ENCODE assay signal across 8 cellular contexts in genomic region chr10:79905322-79906314, GRCh38. TPM values are rescaled to one million over a fixed set of nuclear protein-coding genes. Genes with fewer than 3 reads are reported as not detected.
DNase-seq lines count a peak whose midpoint lies in the region; ATAC-seq and TF ChIP-seq lines count a peak whose summit lies in the region.

No MANE protein-coding gene starts in this region.

- TF ChIP-seq CTCF in SK-N-SH (IDR thresholded peaks at IDR 0.05) (no peak), neural cell (IDR thresholded peaks at IDR 0.05; ENCODE audit: poor library complexity, severe bottlenecking) (no peak)

- TF ChIP-seq EP300 in SK-N-SH (IDR thresholded peaks at IDR 0.05; ENCODE audit: borderline replicate concordance in 1 of 2, low read depth in 1 of 2, low read length in 1 of 2) (no peak), neural cell (conservative IDR thresholded peaks at IDR 0.05; ENCODE audit: poor library complexity, severe bottlenecking) (no peak)

- H3F3A ChIP-seq in SK-N-SH (replicated peaks; ENCODE audit: insufficient read depth), result peaks cover 9% of the 10 kb centered on the region
- H3F3A ChIP-seq in neural cell (ENCODE audit: insufficient read depth, low read length, poor library complexity, severe bottlenecking), result no peaks in the 10 kb centered on the region

- H3K36me3 ChIP-seq in SK-N-SH (replicated peaks in 1 of 2; ENCODE audit: control insufficient read depth in 1 of 2, insufficient read depth in 2 of 2, low read length in 1 of 2) (no peaks in the 10 kb centered on the region), neural cell (ENCODE audit: insufficient read depth, low read length) (no peaks in the 10 kb centered on the region)

- H3K4me1 ChIP-seq in SK-N-SH (ENCODE audit: control insufficient read depth in 1 of 2, insufficient read depth in 2 of 2, low read depth in 1 of 2, low read length in 1 of 2), result peaks cover 0 to 3% of the 10 kb centered on the region in 2 experiments; a peak in 2 of 4 replicates

- H3K27me3 ChIP-seq in SK-N-SH (ENCODE audit: insufficient read depth) (no peaks in the 10 kb centered on the region), neural cell (ENCODE audit: insufficient read depth, low read depth, low read length) (no peaks in the 10 kb centered on the region)

- no peaks in the 10 kb centered on the region for H3K79me2 ChIP-seq in SK-N-SH (ENCODE audit: insufficient read depth)
- no peaks in the 10 kb centered on the region for H3K79me2 ChIP-seq in neural cell (replicated peaks; ENCODE audit: insufficient read depth, low read length)

- no peak overlapping the region for H3K27ac ChIP-seq in SK-N-SH (ENCODE audit: low read depth in 2 of 2, low read length in 1 of 2)
- no peak overlapping the region for H3K27ac ChIP-seq in neural cell (ENCODE audit: low read length)

- WGBS in SK-N-SH (ENCODE audit: low lambda C conversion rate), result 31% methylated on average over 10 of the region's 10 CpGs

- CTCF ChIA-PET in SK-N-SH (lab: Yijun Ruan, JAX), result interaction anchor here (1.7 kb wide), 1 partner anchor 20 kb away, joined by 4 read pairs; no protein-coding TSS in a partner anchor

- TF ChIP-seq RAD21 in SK-N-SH (IDR thresholded peaks at IDR 0.05; ENCODE audit: low read length) (no peak), neural cell (conservative IDR thresholded peaks at IDR 0.05) (no peak)

- H3K4me3 ChIP-seq in SK-N-SH (ENCODE audit: low read depth in 2 of 2, low read length in 1 of 2), result peak overlapping the region; percentile 65 to 66
- H3K4me3 ChIP-seq in neural cell (ENCODE audit: low read length), result peak overlapping the region; percentile 84

- H2AFZ ChIP-seq in SK-N-SH (ENCODE audit: low read depth) (peak overlapping the region; percentile 94), neural cell (ENCODE audit: low read depth, low read length) (peak overlapping the region; percentile 68)

- H3K4me2 ChIP-seq in SK-N-SH (peak overlapping the region; percentile 94), neural cell (ENCODE audit: low read length) (peak overlapping the region; percentile 47)

- ATAC-seq in HG03457 (IDR thresholded peaks at IDR 0.05; ENCODE audit: unreplicated experiment) (no peak), HG03354 (IDR thresholded peaks at IDR 0.05; ENCODE audit: poor library complexity, severe bottlenecking, unreplicated experiment) (no peak)

- H4K20me1 ChIP-seq in SK-N-SH (ENCODE audit: insufficient read depth) (no peaks in the 10 kb centered on the region), neural cell (ENCODE audit: insufficient read depth) (no peaks in the 10 kb centered on the region)

- H3K9ac ChIP-seq in SK-N-SH (peak overlapping the region; percentile 43; the same call in 1 of the 2 replicates), neural cell (ENCODE audit: low read length) (peak overlapping the region; percentile 70)

- DNase-seq in NCI-H748 (lab: John Stamatoyannopoulos, UW; ENCODE audit: unreplicated experiment) (peak; percentile 17), NCI-H748 treated with DMSO at 0.1 percent for 48 hours (lab: John Stamatoyannopoulos, UW) (no peak), SK-N-SH (no peak), fibroblast of gingiva (ENCODE audit: low read depth) (peak; percentile 14), SW 1271 (lab: John Stamatoyannopoulos, UW) (no peak)

- no peaks in the 10 kb centered on the region for H3K9me3 ChIP-seq in SK-N-SH
- no peaks in the 10 kb centered on the region for H3K9me3 ChIP-seq in neural cell (ENCODE audit: low read length)

- H3K9me2 ChIP-seq in SK-N-SH, result no peaks in the 10 kb centered on the region
- H3K9me2 ChIP-seq in neural cell (ENCODE audit: insufficient read depth, low read length), result no peaks in the 10 kb centered on the region

- POLR2A ChIA-PET in SK-N-SH (lab: Yijun Ruan, JAX), result interaction anchor here (1.2 kb wide), 1 partner anchor 10 kb away, joined by 3 read pairs; no protein-coding TSS in a partner anchor

TF ChIP-seq in SK-N-SH, 30 proteins besides CTCF, POLR2A, EP300 and RAD21 (continues in another document):
- TF ChIP-seq SIN3A (IDR thresholded peaks at IDR 0.05; ENCODE audit: borderline replicate concordance, low read depth, low read length) (no peak), RCOR1 (IDR thresholded peaks at IDR 0.05; ENCODE audit: low read length) (no peak), FOXJ3 (CRISPR knock-in tag; IDR thresholded peaks at IDR 0.05) (no peak), ELF1 (IDR thresholded peaks at IDR 0.05) (no peak), TEAD4 (IDR thresholded peaks at IDR 0.05; ENCODE audit: borderline replicate concordance, insufficient read depth) (no peak), FOSL2 (IDR thresholded peaks at IDR 0.05; ENCODE audit: borderline replicate concordance, low read depth) (no peak), ZBTB33 (IDR thresholded peaks at IDR 0.05; ENCODE audit: borderline replicate concordance, low read depth) (no peak)

TF ChIP-seq in neural cell, 6 proteins besides CTCF, POLR2A, EP300 and RAD21:
- TF ChIP-seq EZH2 (IDR thresholded peaks at IDR 0.05; ENCODE audit: borderline replicate concordance, insufficient read depth, low read length, poor library complexity, severe bottlenecking) (no peak), REST (IDR thresholded peaks at IDR 0.05; ENCODE audit: borderline replicate concordance) (no peak), POLR2AphosphoS5 (IDR thresholded peaks at IDR 0.05) (no peak), MXI1 (conservative IDR thresholded peaks at IDR 0.05; ENCODE audit: poor library complexity, severe bottlenecking) (no peak), TAF1 (IDR thresholded peaks at IDR 0.05; ENCODE audit: low read depth) (no peak), SMC3 (conservative IDR thresholded peaks at IDR 0.05; ENCODE audit: poor library complexity) (no peak)

RNA-seq across cellular contexts. Expression of gene SFTPD, which starts 43.3 kb away (rescaled TPM):
- polyA plus RNA-seq in SK-N-SH (2012; rRNA removed), result 0.03 TPM in 1 of 2 replicates, not detected in the other
- polyA plus RNA-seq in SK-N-SH (2012; cell fraction: cytosol; rRNA removed), result 0.03 TPM in 1 of 2 replicates, not detected in the other
- polyA plus RNA-seq in SK-N-SH (2012; cell fraction: nucleus; rRNA removed), result not detected in 2 replicates
- polyA plus RNA-seq in neural cell, result 0.51 and 1.4 TPM in 2 replicates
- 1.3 TPM in 1 of 2 replicates, not detected in the other for polyA minus RNA-seq in neural cell

Comparison
In these comparisons a context has a peak if more than half of its experiments do, and no peak if none do; other contexts are left out.
1. DNase-seq: peak in NCI-H748 (single experiment) and fibroblast of gingiva (single experiment); none in NCI-H748 treated with DMSO at 0.1 percent for 48 hours (single experiment), SK-N-SH (single experiment) and SW 1271 (0 of 2).